35 cellular contexts compared by ENCODE assay signal in genomic region chr1:67862685-67863084, GRCh38. TPM values are rescaled to one million over a fixed set of nuclear protein-coding genes. Genes with fewer than 3 reads are reported as not detected.
"Had no signal": no experiment of that assay in that cellular context is flagged by ENCODE, and none has a peak within 500 bp of the region (broad histone marks: within the 10 kb centered on the region; RNA-seq: fewer than 3 reads in every experiment).

No MANE protein-coding gene starts in this region.

- H3K9me3 Mint-ChIP-seq: activated B cell treated with CpG ODN at 0.5 μM for 24 hours; activated CD4-positive, alpha-beta memory T cell treated with anti-CD3 and anti-CD28 coated beads for 36 hours; activated CD4-positive, alpha-beta T cell treated with anti-CD3 and anti-CD28 coated beads, Interleukin-2, amount 10 ng/mL, durations not matched to agents 24 days and 14 days; activated CD8-positive, alpha-beta T cell treated with anti-CD3 and anti-CD28 coated beads for 36 hours; activated naive CD4-positive, alpha-beta T cell treated with anti-CD3 and anti-CD28 coated beads for 36 hours; activated naive CD4-positive, alpha-beta T cell treated with anti-CD3 and anti-CD28 coated beads, Interleukin-2, amount 50 U/mL, for 72 hours; activated naive CD8-positive, alpha-beta T cell treated with anti-CD3 and anti-CD28 coated beads for 36 hours; activated T-cell treated with anti-CD3 and anti-CD28 coated beads, Interleukin-2, amount 50 U/mL, for 4 hours; activated T-cell treated with anti-CD3 and anti-CD28 coated beads, Interleukin-2, amount 50 U/mL, for 72 hours; activated T-helper 1 cell treated with anti-CD3 and anti-CD28 coated beads, Interleukin-12 subunit alpha, Interleukin-12 subunit beta, Interleukin-2, Interleukin-4 antibody, amounts not matched to agents 30 ng/mL and 10 ng/mL and 1 ng/mL, durations not matched to agents 14 hours and 24 hours and 36 hours; activated T-helper 17 cell treated with anti-CD3 and anti-CD28 coated beads, Interleukin-2, amount 50 U/mL, for 72 hours; central memory CD8-positive, alpha-beta T cell; T-helper 1 cell treated with Interleukin-12 subunit alpha and Interleukin-12 subunit beta and Interleukin-4 antibody, amounts not matched to agents 30 μg/mL and 1 μg/mL, for 36 hours; T-helper 2 cell treated with Interferon-gamma antibody and Interleukin-4, amounts not matched to agents 5 μg/mL and 100 μg/mL, for 36 hours had no signal

- DNase-seq: activated B cell treated with CpG ODN at 0.5 μM for 24 hours; activated CD4-positive, alpha-beta memory T cell treated with anti-CD3 and anti-CD28 coated beads for 36 hours; activated CD4-positive, alpha-beta T cell treated with anti-CD3 and anti-CD28 coated beads for 4 hours; activated CD4-positive, alpha-beta T cell treated with anti-CD3 and anti-CD28 coated beads, Interleukin-2, amount 10 ng/mL, durations not matched to agents 24 days and 14 days; activated CD4-positive, alpha-beta T cell treated with anti-CD3 and anti-CD28 coated beads, Interleukin-2, amount 50 U/mL, for 1 hour; activated CD4-positive, alpha-beta T cell treated with anti-CD3 and anti-CD28 coated beads, Interleukin-2, amount 50 U/mL, for 4 hours; activated CD4-positive, CD25-positive, alpha-beta regulatory T cell treated with anti-CD3 and anti-CD28 coated beads, Interleukin-2, amount 50 U/mL, for 72 hours; activated CD8-positive, alpha-beta memory T cell treated with anti-CD3 and anti-CD28 coated beads, Interleukin-2, amount 50 U/mL, for 4 hours; activated CD8-positive, alpha-beta T cell treated with anti-CD3 and anti-CD28 coated beads for 36 hours; activated effector memory CD4-positive, alpha-beta T cell treated with anti-CD3 and anti-CD28 coated beads, Interleukin-2, amount 50 U/mL, for 16 hours; activated gamma-delta T cell treated with Interleukin-2 at 50 U/mL for 16 hours; activated naive CD4-positive, alpha-beta T cell; activated naive CD4-positive, alpha-beta T cell treated with anti-CD3 and anti-CD28 coated beads for 36 hours; activated naive CD4-positive, alpha-beta T cell treated with anti-CD3 and anti-CD28 coated beads, Interleukin-2, amount 50 U/mL, for 16 hours; activated naive CD8-positive, alpha-beta T cell treated with anti-CD3 and anti-CD28 coated beads for 36 hours; activated T-cell treated with anti-CD3 and anti-CD28 coated beads for 4 hours; activated T-cell treated with anti-CD3 and anti-CD28 coated beads, Interleukin-2, amount 50 U/mL, for 1 hour; activated T-cell treated with anti-CD3 and anti-CD28 coated beads, Interleukin-2, amount 50 U/mL, for 4 hours; activated T-cell treated with anti-CD3 and anti-CD28 coated beads, Interleukin-2, amount 50 U/mL, for 72 hours; adrenal gland; amniotic stem cell; aorta; body of pancreas; brain microvascular endothelial cell; caudate nucleus; cerebellar nuclear complex; T-helper 1 cell; T-helper 2 cell; T-helper 9 cell had no signal

- H3K27ac Mint-ChIP-seq: activated B cell treated with CpG ODN at 0.5 μM for 24 hours; activated CD4-positive, alpha-beta memory T cell treated with anti-CD3 and anti-CD28 coated beads for 36 hours; activated CD4-positive, alpha-beta T cell treated with anti-CD3 and anti-CD28 coated beads, Interleukin-2, amount 10 ng/mL, durations not matched to agents 24 days and 14 days; activated CD8-positive, alpha-beta T cell treated with anti-CD3 and anti-CD28 coated beads for 36 hours; activated naive CD4-positive, alpha-beta T cell treated with anti-CD3 and anti-CD28 coated beads for 36 hours; activated naive CD4-positive, alpha-beta T cell treated with anti-CD3 and anti-CD28 coated beads, Interleukin-2, amount 50 U/mL, for 72 hours; activated naive CD8-positive, alpha-beta T cell treated with anti-CD3 and anti-CD28 coated beads for 36 hours; activated T-cell treated with anti-CD3 and anti-CD28 coated beads, Interleukin-2, amount 50 U/mL, for 72 hours; activated T-helper 1 cell treated with anti-CD3 and anti-CD28 coated beads, Interleukin-12 subunit alpha, Interleukin-12 subunit beta, Interleukin-2, Interleukin-4 antibody, amounts not matched to agents 30 ng/mL and 10 ng/mL and 1 ng/mL, durations not matched to agents 14 hours and 24 hours and 36 hours; activated T-helper 17 cell treated with anti-CD3 and anti-CD28 coated beads, Interleukin-2, amount 50 U/mL, for 72 hours; T-helper 1 cell treated with Interleukin-12 subunit alpha and Interleukin-12 subunit beta and Interleukin-4 antibody, amounts not matched to agents 30 μg/mL and 1 μg/mL, for 36 hours; T-helper 2 cell treated with Interferon-gamma antibody and Interleukin-4, amounts not matched to agents 5 μg/mL and 100 μg/mL, for 36 hours had no signal

- ATAC-seq: activated CD8-positive, alpha-beta T cell treated with anti-CD3 and anti-CD28 coated beads for 36 hours; activated naive CD4-positive, alpha-beta T cell treated with anti-CD3 and anti-CD28 coated beads, Interleukin-2, amount 50 U/mL, for 72 hours; activated T-cell treated with anti-CD3 and anti-CD28 coated beads, Interleukin-2, amount 50 U/mL, for 4 hours; activated T-cell treated with anti-CD3 and anti-CD28 coated beads, Interleukin-2, amount 50 U/mL, for 72 hours; activated T-helper 17 cell treated with anti-CD3 and anti-CD28 coated beads, Interleukin-2, amount 50 U/mL, for 72 hours; body of pancreas had no signal

- H3K4me1 Mint-ChIP-seq: activated B cell treated with CpG ODN at 0.5 μM for 24 hours; activated CD4-positive, alpha-beta T cell treated with anti-CD3 and anti-CD28 coated beads, Interleukin-2, amount 10 ng/mL, durations not matched to agents 24 days and 14 days; activated naive CD8-positive, alpha-beta T cell treated with anti-CD3 and anti-CD28 coated beads for 36 hours; activated T-helper 17 cell treated with anti-CD3 and anti-CD28 coated beads, Interleukin-2, amount 50 U/mL, for 72 hours; central memory CD8-positive, alpha-beta T cell had no signal

- H3K36me3 Mint-ChIP-seq: activated CD4-positive, alpha-beta memory T cell treated with anti-CD3 and anti-CD28 coated beads for 36 hours; activated naive CD4-positive, alpha-beta T cell treated with anti-CD3 and anti-CD28 coated beads, Interleukin-2, amount 50 U/mL, for 72 hours; activated naive CD8-positive, alpha-beta T cell treated with anti-CD3 and anti-CD28 coated beads for 36 hours had no signal

- H3K4me3 Mint-ChIP-seq: activated B cell treated with CpG ODN at 0.5 μM for 24 hours; activated CD4-positive, alpha-beta memory T cell treated with anti-CD3 and anti-CD28 coated beads for 36 hours; activated CD4-positive, alpha-beta T cell treated with anti-CD3 and anti-CD28 coated beads, Interleukin-2, amount 10 ng/mL, durations not matched to agents 24 days and 14 days; activated CD8-positive, alpha-beta T cell treated with anti-CD3 and anti-CD28 coated beads for 36 hours; activated naive CD4-positive, alpha-beta T cell treated with anti-CD3 and anti-CD28 coated beads for 36 hours; activated naive CD8-positive, alpha-beta T cell treated with anti-CD3 and anti-CD28 coated beads for 36 hours; activated T-cell treated with anti-CD3 and anti-CD28 coated beads, Interleukin-2, amount 50 U/mL, for 4 hours; activated T-cell treated with anti-CD3 and anti-CD28 coated beads, Interleukin-2, amount 50 U/mL, for 72 hours; activated T-helper 1 cell treated with anti-CD3 and anti-CD28 coated beads, Interleukin-12 subunit alpha, Interleukin-12 subunit beta, Interleukin-2, Interleukin-4 antibody, amounts not matched to agents 30 ng/mL and 10 ng/mL and 1 ng/mL, durations not matched to agents 14 hours and 24 hours and 36 hours; activated T-helper 17 cell treated with anti-CD3 and anti-CD28 coated beads, Interleukin-2, amount 50 U/mL, for 72 hours; central memory CD8-positive, alpha-beta T cell; T-helper 1 cell treated with Interleukin-12 subunit alpha and Interleukin-12 subunit beta and Interleukin-4 antibody, amounts not matched to agents 30 μg/mL and 1 μg/mL, for 36 hours; T-helper 2 cell treated with Interferon-gamma antibody and Interleukin-4, amounts not matched to agents 5 μg/mL and 100 μg/mL, for 36 hours had no signal

RNA-seq across cellular contexts. Expression of gene GNG12, which starts 29.4 kb away (rescaled TPM):
- total RNA-seq: activated B cell treated with CpG ODN at 0.5 μM for 24 hours; activated CD8-positive, alpha-beta T cell treated with anti-CD3 and anti-CD28 coated beads for 36 hours had no signal
